Comparison of ENCODE assay signal across 19 cellular contexts in genomic region chr11:2098691-2099522, GRCh38. TPM values are rescaled to one million over a fixed set of nuclear protein-coding genes. Genes with fewer than 3 reads are reported as not detected.
DNase-seq lines count a peak whose midpoint lies in the region; ATAC-seq and TF ChIP-seq lines count a peak whose summit lies in the region.
"Had no signal": no experiment of that assay in that cellular context is flagged by ENCODE, and none has a peak within 500 bp of the region (broad histone marks: within the 10 kb centered on the region; RNA-seq: fewer than 3 reads in every experiment).

No MANE protein-coding gene starts in this region.

- no peak overlapping the region for H4K91ac ChIP-seq in neuronal stem cell (ENCODE audit: low read depth, low read length, poor library complexity)

- H2BK5ac ChIP-seq in neuronal stem cell (ENCODE audit: low read length) = no peak overlapping the region

- H3K18ac ChIP-seq in neuronal stem cell (ENCODE audit: low read length) = peak overlapping the region; percentile 65

- H3K4ac ChIP-seq in neuronal stem cell (ENCODE audit: low read length) = no peak overlapping the region

- peaks cover 5% of the 10 kb centered on the region for H3K79me1 ChIP-seq in neuronal stem cell (ENCODE audit: low read depth, low read length)

- peak overlapping the region; percentile 36 for H3K23ac ChIP-seq in neuronal stem cell (ENCODE audit: low read depth, low read length, poor library complexity)

- H4K20me1 ChIP-seq in PC-3 (ENCODE audit: low read length) (no peaks in the 10 kb centered on the region), PC-9 (ENCODE audit: insufficient read depth) (no peaks in the 10 kb centered on the region)

- H3K79me2 ChIP-seq in PC-3 (ENCODE audit: low read length) (no peaks in the 10 kb centered on the region), PC-9 (ENCODE audit: low read depth) (no peaks in the 10 kb centered on the region)

- BruUV-seq in PC-3 (replicated peaks; lab: Mats Ljungman, UMichigan) (no TSS peak), PC-9 (replicated peaks; lab: Mats Ljungman, UMichigan) (no TSS peak)

- ATAC-seq in PC-3 = no peak
- ATAC-seq in heart right ventricle = no peak
- ATAC-seq: activated CD8-positive, alpha-beta T cell treated with anti-CD3 and anti-CD28 coated beads, Interleukin-2, amount 10 ng/mL, durations not matched to agents 7 days and 5 days; T-cell had no signal

- peak overlapping the region; percentile 25 for H3K14ac ChIP-seq in neuronal stem cell (ENCODE audit: low read length)

- peak overlapping the region; percentile 86 for H2BK15ac ChIP-seq in neuronal stem cell (ENCODE audit: low read length)

- H3K4me2 ChIP-seq in PC-3 (ENCODE audit: low read length) (peak overlapping the region; percentile 60), neuronal stem cell (ENCODE audit: insufficient read depth, low read length, poor library complexity, severe bottlenecking) (no peak overlapping the region), PC-9 (no peak overlapping the region)

- CTCF ChIA-PET in PC-3 (lab: Charles Lee) (interaction anchor here (0.6 kb wide), 1 partner anchor 22 kb away, joined by 8 read pairs; no protein-coding TSS in a partner anchor), PC-9 (lab: Charles Lee) (no interaction called here)

- no peak overlapping the region for H3K4me3 ChIP-seq in H7 (ENCODE audit: insufficient read depth, low read depth, low read length)
- no peak overlapping the region for H3K4me3 ChIP-seq in PC-3 (ENCODE audit: low read length)
- H3K4me3 ChIP-seq in heart right ventricle = no peak overlapping the region
- H3K4me3 ChIP-seq in neuronal stem cell (ENCODE audit: low read length in 2 of 2) = no peak overlapping the region
- H3K4me3 ChIP-seq in PC-9 = no peak overlapping the region
- H3K4me3 ChIP-seq in stomach = no peak overlapping the region
- H3K4me3 ChIP-seq: breast epithelium, pancreas, upper lobe of left lung had no signal

- H3K9ac ChIP-seq in PC-3 (ENCODE audit: low read length) (no peak overlapping the region), neuronal stem cell (ENCODE audit: low read depth, low read length, poor library complexity) (no peak overlapping the region)

- 73 to 76% methylated on average over 22 of the region's 22 CpGs for WGBS in heart right ventricle, 2 donors
- WGBS in neuronal stem cell (ENCODE audit: extremely low coverage in 2 of 2, insufficient read length in 2 of 2, insufficient replicate concordance in 1 of 2), 2 donors = no CpG with 5 or more reads among the region's 22 CpGs
- 69 to 100% (median 72%) methylated on average over 1 to 22 of the region's 22 CpGs for WGBS in stomach, 5 donors

- H3K9me2 ChIP-seq in PC-3 (replicated peaks; ENCODE audit: low read length) (no peaks in the 10 kb centered on the region), PC-9 (ENCODE audit: insufficient read depth) (no peaks in the 10 kb centered on the region)

- H2BK12ac ChIP-seq in neuronal stem cell (ENCODE audit: low read length) = peak overlapping the region; percentile 0

- peak overlapping the region; percentile 91 for H2AK5ac ChIP-seq in neuronal stem cell (ENCODE audit: low read depth, low read length)

- H3F3A ChIP-seq in PC-3 (ENCODE audit: low read length, unreplicated experiment) (no peaks in the 10 kb centered on the region), PC-9 (ENCODE audit: insufficient read depth, low read depth) (peaks cover 3% of the 10 kb centered on the region)

- TF ChIP-seq CTCF in PC-3 (conservative IDR thresholded peaks at IDR 0.05; ENCODE audit: low read depth, low read length) = no peak
- TF ChIP-seq CTCF in heart right ventricle (IDR thresholded peaks at IDR 0.05) = no peak
- TF ChIP-seq CTCF in PC-9 (conservative IDR thresholded peaks at IDR 0.05) = no peak
- no peak for TF ChIP-seq CTCF in stomach (IDR thresholded peaks at IDR 0.05)

- intact Hi-C loops in PC-3 (cut with micrococcal nuclease) = no loop called here
- intact Hi-C loops in heart right ventricle (cut with DNase I) = loop anchor here in 3 of 10 donors (5.0 to 10.0 kb wide), 3 partner anchors 33 to 1666 kb away; partner anchors contain the start of gene IGF2 (in 1 of the 3)
- intact Hi-C loops in PC-9 (cut with micrococcal nuclease; ENCODE audit: unreplicated experiment) = no loop called here
- intact Hi-C loops in stomach (cut with DNase I; ENCODE audit: low total_unique reads) = no loop called here

- H3K27me3 ChIP-seq in H7 (ENCODE audit: control insufficient read depth, insufficient read depth, low read length) (peaks cover 3% of the 10 kb centered on the region; the same call in 1 of the 2 replicates), PC-3 (ENCODE audit: low read length) (no peaks in the 10 kb centered on the region), heart right ventricle (no peaks in the 10 kb centered on the region), neuronal stem cell (ENCODE audit: control insufficient read depth in 3 of 3, insufficient read depth in 3 of 3, low read depth in 1 of 3, low read length in 3 of 3) (peaks cover 0 to 9% (median 0%) of the 10 kb centered on the region in 3 experiments), PC-9 (ENCODE audit: insufficient read depth, low read depth) (0 out of 2 replicates have a peak, but pooled peaks cover 7% of the 10 kb centered on the region), stomach (no peaks in the 10 kb centered on the region)
- H3K27me3 ChIP-seq: pancreas, upper lobe of left lung had no signal

- H3K4me1 ChIP-seq in PC-3 (ENCODE audit: insufficient read depth, low read length) (peaks cover 23% of the 10 kb centered on the region), heart right ventricle (peaks cover 26 to 78% (median 54%) of the 10 kb centered on the region in 9 donors), neuronal stem cell (ENCODE audit: control insufficient read depth in 2 of 2, insufficient read depth in 1 of 2, low read depth in 1 of 2, low read length in 2 of 2) (peaks cover 9 to 15% of the 10 kb centered on the region in 2 donors), PC-9 (replicated peaks; ENCODE audit: insufficient read depth) (peaks cover 1% of the 10 kb centered on the region; the same call in 1 of the 2 replicates), stomach (peaks cover 30 to 55% (median 44%) of the 10 kb centered on the region in 4 donors)
- H3K4me1 ChIP-seq: foreskin keratinocyte, pancreas had no signal

- POLR2A ChIA-PET in PC-3 (lab: Charles Lee; ENCODE audit: unreplicated experiment) = no interaction called here
- POLR2A ChIA-PET in PC-9 (lab: Charles Lee; ENCODE audit: unreplicated experiment) = no interaction called here

- H2AFZ ChIP-seq in PC-3 (ENCODE audit: low read length) = no peak overlapping the region
- H2AFZ ChIP-seq in neuronal stem cell (ENCODE audit: low read length) = no peak overlapping the region
- H2AFZ ChIP-seq in PC-9 = no peak overlapping the region

- H3K27ac ChIP-seq in PC-3 (ENCODE audit: low read length) = no peak overlapping the region
- peak overlapping the region in 9 of 10 donors; percentile 21 to 89 (median 83) for H3K27ac ChIP-seq in heart right ventricle
- H3K27ac ChIP-seq in neuronal stem cell (replicated peaks; ENCODE audit: low read length) = no peak overlapping the region
- no peak overlapping the region for H3K27ac ChIP-seq in PC-9
- H3K27ac ChIP-seq in stomach = peak overlapping the region in 2 of 5 donors; percentile 43 to 67
- H3K27ac ChIP-seq: epithelial cell of prostate, foreskin keratinocyte, pancreas, WERI-Rb-1 had no signal

- TF ChIP-seq EP300 in stomach (IDR thresholded peaks at IDR 0.05) = no peak

- peak; percentile 52 for DNase-seq in H7
- DNase-seq in PC-3 = no peak
- no peak for DNase-seq in heart right ventricle
- no peak for DNase-seq in neuronal stem cell (ENCODE audit: low spot score)
- no peak for DNase-seq in SHP77 treated with DMSO at 0.1 percent for 48 hours (lab: John Stamatoyannopoulos, UW)
- no peak for DNase-seq in PC-9
- DNase-seq in stomach = no peak
- DNase-seq: activated CD8-positive, alpha-beta T cell treated with anti-CD3 and anti-CD28 coated beads, Interleukin-2, amount 10 ng/mL, durations not matched to agents 7 days and 5 days; AML-193; dermis blood vessel endothelial cell; NCI-H510A treated with DMSO at 0.1 percent for 48 hours; stimulated activated CD4-positive, alpha-beta T cell treated with anti-CD3 and anti-CD28 coated beads, Interleukin-2, amount 100 ng/mL, for 48 hours; WERI-Rb-1 had no signal

- no peaks in the 10 kb centered on the region for H3K36me3 ChIP-seq in H7 (replicated peaks; ENCODE audit: control insufficient read depth, insufficient read depth, low read length)
- no peaks in the 10 kb centered on the region for H3K36me3 ChIP-seq in PC-3 (ENCODE audit: low read depth, low read length)
- H3K36me3 ChIP-seq in heart right ventricle = no peaks in the 10 kb centered on the region
- H3K36me3 ChIP-seq in neuronal stem cell (replicated peaks in 1 of 2; ENCODE audit: control insufficient read depth in 2 of 2, insufficient read depth in 2 of 2, low read length in 2 of 2) = no peaks in the 10 kb centered on the region
- no peaks in the 10 kb centered on the region for H3K36me3 ChIP-seq in PC-9 (ENCODE audit: low read depth)
- no peaks in the 10 kb centered on the region for H3K36me3 ChIP-seq in stomach
- H3K36me3 ChIP-seq: breast epithelium, pancreas, upper lobe of left lung, WERI-Rb-1 had no signal

- H4K8ac ChIP-seq in neuronal stem cell (ENCODE audit: low read depth, low read length) = no peak overlapping the region

- no peak for TF ChIP-seq POLR2A in stomach (IDR thresholded peaks at IDR 0.05)

- H3K9me3 ChIP-seq in PC-3 (ENCODE audit: low read length) (no peaks in the 10 kb centered on the region), heart right ventricle (no peaks in the 10 kb centered on the region), neuronal stem cell (replicated peaks in 1 of 2; ENCODE audit: control insufficient read depth in 2 of 2, insufficient read depth in 1 of 2, low read depth in 1 of 2, low read length in 2 of 2) (no peaks in the 10 kb centered on the region), PC-9 (ENCODE audit: insufficient read depth, low read depth) (no peaks in the 10 kb centered on the region), stomach (no peaks in the 10 kb centered on the region)
- H3K9me3 ChIP-seq: breast epithelium, pancreas, upper lobe of left lung had no signal

- peak overlapping the region; percentile 49 for H2BK120ac ChIP-seq in neuronal stem cell (ENCODE audit: low read depth, low read length)

RNA-seq across cellular contexts. Expression of gene IGF2, which starts 40.3 kb away (rescaled TPM):
- total RNA-seq in H7 (2014; rRNA removed; shearing (Covaris generic)) = 0.78 and 1.2 TPM in 2 replicates
- 5.0 and 5.1 TPM in 2 replicates for total RNA-seq in PC-3 (2014; rRNA removed)
- 100 to 1,000 TPM in 3 of 10 donors, 10 to 100 TPM in 7; 68.8 to 195 (median 81.6) TPM for total RNA-seq in heart right ventricle
- 10 to 100 TPM; 36.0 to 85.9 TPM for polyA plus RNA-seq in heart right ventricle
- 11.8 TPM for polyA plus RNA-seq in neuronal stem cell (2013, experiment 1 of 2)
- polyA plus RNA-seq in neuronal stem cell (2013, experiment 2 of 2) = 11.0 TPM
- 0.15 and 0.24 TPM in 2 replicates for total RNA-seq in PC-9 (2021)
- 100 to 1,000 TPM in 1 of 5 donors, 10 to 100 TPM in 3, 1 to 10 TPM in 1; 5.2 to 164 (median 29.2) TPM for total RNA-seq in stomach
- 1 to 10 TPM; 3.8 to 9.6 (median 5.2) TPM for polyA plus RNA-seq in stomach
- total RNA-seq: activated CD8-positive, alpha-beta T cell treated with anti-CD3 and anti-CD28 coated beads, Interleukin-2, amount 10 ng/mL, durations not matched to agents 7 days and 5 days had no signal

Comparison
In these comparisons a context has a peak if more than half of its experiments do, and no peak if none do; other contexts are left out.
1. H3K27ac ChIP-seq: peak in heart right ventricle (9 of 10); none in PC-3 (single experiment), neuronal stem cell (single experiment) and PC-9 (single experiment).